In the genomic region with DNA sequence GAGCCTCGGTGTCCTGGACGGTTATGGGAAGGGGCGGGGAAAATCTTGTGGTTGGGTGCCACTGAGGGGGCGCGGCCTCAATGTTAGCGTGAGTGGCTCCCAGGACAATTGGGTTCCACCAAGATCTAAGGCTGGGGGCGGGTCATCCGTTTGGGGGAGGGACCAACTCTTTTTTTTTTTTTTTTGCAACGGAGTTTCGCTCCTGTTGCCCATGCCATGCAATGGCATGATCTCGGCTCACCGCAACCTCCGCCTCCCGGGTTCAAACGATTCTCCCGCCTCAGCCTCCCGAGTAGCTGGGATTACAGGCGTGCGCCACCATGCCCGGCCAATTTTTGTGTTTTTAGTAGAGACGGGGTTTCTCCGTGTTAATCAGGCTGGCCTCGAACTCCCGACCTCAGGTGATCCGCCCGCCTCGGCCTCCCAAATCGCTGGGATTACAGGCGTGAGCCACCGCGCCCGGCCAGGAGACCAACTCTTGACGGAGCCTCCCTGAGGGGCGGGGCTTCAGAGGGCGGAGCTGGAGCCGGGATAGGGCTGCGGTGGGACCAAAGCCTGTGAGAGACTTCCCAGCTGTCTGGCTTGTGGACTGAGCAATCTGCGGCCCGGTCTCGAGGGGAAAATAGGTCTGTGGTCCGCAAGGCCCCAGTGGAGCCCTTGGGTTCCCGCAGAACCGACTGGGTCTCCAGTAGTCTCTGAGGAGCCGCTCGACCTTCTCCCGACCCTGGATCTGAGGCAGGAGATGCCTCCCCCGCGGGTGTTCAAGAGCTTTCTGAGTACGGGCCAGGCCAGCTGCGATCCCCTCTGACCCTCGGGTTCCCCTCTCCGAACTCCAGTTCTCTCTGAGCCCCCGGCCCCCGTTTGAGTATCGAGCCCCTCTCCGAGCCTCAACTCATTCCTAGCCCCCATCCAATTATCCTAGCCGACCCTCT, we compare ENCODE assay signal across 8 cellular contexts. TPM values are rescaled to one million over a fixed set of nuclear protein-coding genes. Genes with fewer than 3 reads are reported as not detected.
DNase-seq lines count a peak whose midpoint lies in the region; ATAC-seq and TF ChIP-seq lines count a peak whose summit lies in the region.

No MANE protein-coding gene starts in this region.

- peak overlapping the region; percentile 44; the same call in 1 of the 2 replicates for H2AFZ ChIP-seq in DND-41 (ENCODE audit: low read depth, low read length)

- TF ChIP-seq CTCF in DND-41 (IDR thresholded peaks at IDR 0.05; ENCODE audit: borderline replicate concordance, extremely low read depth, low read length, poor library complexity, severe bottlenecking): no peak

- no peaks in the 10 kb centered on the region for H4K20me1 ChIP-seq in DND-41 (ENCODE audit: insufficient read depth, low read length)

- H3K9me3 ChIP-seq in DND-41 (ENCODE audit: insufficient read depth, low read length, severe bottlenecking) (no peaks in the 10 kb centered on the region), thymus (ENCODE audit: control insufficient read depth) (no peaks in the 10 kb centered on the region)

- peaks cover 54% of the 10 kb centered on the region for H3K4me1 Mint-ChIP-seq in activated T-cell treated with anti-CD3 and anti-CD28 coated beads, Interleukin-2, amount 50 U/mL, for 24 hours (ENCODE audit: low read depth)
- H3K4me1 Mint-ChIP-seq in naive B cell: peaks cover 42 to 61% (median 58%) of the 10 kb centered on the region in 3 donors

- no peaks in the 10 kb centered on the region for H3K27me3 Mint-ChIP-seq in activated T-cell treated with anti-CD3 and anti-CD28 coated beads, Interleukin-2, amount 50 U/mL, for 24 hours
- H3K27me3 Mint-ChIP-seq in naive B cell: peaks cover 0 to 4% (median 4%) of the 10 kb centered on the region in 3 donors

- H3K4me3 ChIP-seq in DND-41 (ENCODE audit: low read depth in 1 of 2, low read length in 2 of 2) (peak overlapping the region in 1 of 2 experiments; percentile 37; a peak in 1 of 4 replicates), thymus (ENCODE audit: low read length) (peak overlapping the region; percentile 33)

- peak overlapping the region; percentile 93 for H3K27ac Mint-ChIP-seq in activated T-cell treated with anti-CD3 and anti-CD28 coated beads, Interleukin-2, amount 50 U/mL, for 24 hours
- peak overlapping the region; percentile 59 to 100 (median 97) for H3K27ac Mint-ChIP-seq in naive B cell

- no peaks in the 10 kb centered on the region for H3K79me2 ChIP-seq in DND-41 (ENCODE audit: insufficient read depth, low read length)

- ATAC-seq in DND-41 (ENCODE audit: insufficient read depth, low read depth) (no peak), HG02938 (IDR thresholded peaks at IDR 0.05; ENCODE audit: unreplicated experiment) (peak; percentile 71), naive B cell (ENCODE audit: low read depth in 2 of 2) (no peak)

- WGBS in thymus: 2% methylated on average over 57 of the region's 57 CpGs

- H3K4me2 ChIP-seq in DND-41 (ENCODE audit: insufficient read depth, low read length): peak overlapping the region; percentile 44

- H3K36me3 ChIP-seq in DND-41 (ENCODE audit: insufficient read depth, low read length): no peaks in the 10 kb centered on the region
- peaks cover 10% of the 10 kb centered on the region for H3K36me3 ChIP-seq in thymus (ENCODE audit: control insufficient read depth, insufficient read depth)

- peaks cover 38% of the 10 kb centered on the region for H3K4me1 ChIP-seq in DND-41 (ENCODE audit: insufficient read depth, low read length)
- peaks cover 25% of the 10 kb centered on the region for H3K4me1 ChIP-seq in thymus (ENCODE audit: control insufficient read depth, insufficient read depth, low read length)

- H3K27me3 ChIP-seq in DND-41 (ENCODE audit: insufficient read depth, low read length, poor library complexity) (no peaks in the 10 kb centered on the region), thymus (ENCODE audit: control insufficient read depth, insufficient read depth) (peaks cover 22% of the 10 kb centered on the region)

- H3K36me3 Mint-ChIP-seq in activated T-cell treated with anti-CD3 and anti-CD28 coated beads, Interleukin-2, amount 50 U/mL, for 24 hours (ENCODE audit: low read depth): peaks cover 6% of the 10 kb centered on the region
- no peaks in the 10 kb centered on the region for H3K36me3 Mint-ChIP-seq in naive B cell

- no peaks in the 10 kb centered on the region for H3K9me3 Mint-ChIP-seq in activated T-cell treated with anti-CD3 and anti-CD28 coated beads, Interleukin-2, amount 50 U/mL, for 24 hours
- no peaks in the 10 kb centered on the region for H3K9me3 Mint-ChIP-seq in naive B cell

- no peak for DNase-seq in DND-41
- peak; percentile 91 for DNase-seq in NCI-H69 (lab: John Stamatoyannopoulos, UW)
- DNase-seq in activated T-cell treated with anti-CD3 and anti-CD28 coated beads, Interleukin-2, amount 50 U/mL, for 24 hours: no peak
- peak; percentile 99 for DNase-seq in fibroblast of peridontal ligament (ENCODE audit: extremely low read depth)
- DNase-seq in naive B cell: no peak
- no peak for DNase-seq in RKO (ENCODE audit: low spot score)

- H3K27ac ChIP-seq in DND-41 (ENCODE audit: low read length) (peak overlapping the region; percentile 69), thymus (ENCODE audit: low read depth) (no peak overlapping the region)

- H3K4me3 Mint-ChIP-seq in activated T-cell treated with anti-CD3 and anti-CD28 coated beads, Interleukin-2, amount 50 U/mL, for 24 hours: peak overlapping the region; percentile 83
- H3K4me3 Mint-ChIP-seq in naive B cell: peak overlapping the region; percentile 85 to 96 (median 92)

- no peak overlapping the region for H3K9ac ChIP-seq in DND-41 (ENCODE audit: low read depth, low read length)

RNA-seq across cellular contexts. Expression of a gene that starts 1.1 kb away (rescaled TPM):
- polyA plus RNA-seq in naive B cell (ENCODE audit: low read depth in 6 of 6) (1 to 10 TPM in 3 of 6 donors, under 1 TPM in 3; 0.29 to 1.5 (median 0.89) TPM), thymus (4.4 TPM)

RNA-seq across cellular contexts. Expression of a gene that starts 48.0 kb away (rescaled TPM):
- polyA plus RNA-seq in naive B cell (ENCODE audit: low read depth in 6 of 6) (100 to 1,000 TPM; 178 to 542 (median 337) TPM), thymus (238 TPM)

RNA-seq across cellular contexts. Expression of a gene that starts 48.0 kb away (rescaled TPM):
- polyA plus RNA-seq in naive B cell (ENCODE audit: low read depth in 6 of 6) (10 to 100 TPM; 39.4 to 58.8 (median 51.6) TPM), thymus (24.8 TPM)

Comparison
In these comparisons a context has a peak if more than half of its experiments do, and no peak if none do; other contexts are left out.
1. DNase-seq: peak in NCI-H69 (single experiment) and fibroblast of peridontal ligament (single experiment); none in DND-41 (single experiment), activated T-cell treated with anti-CD3 and anti-CD28 coated beads, Interleukin-2, amount 50 U/mL, for 24 hours (single experiment), naive B cell (single experiment) and RKO (single experiment).